ENCODE assay signal across 8 cellular contexts in genomic region chr12:109597795-109598427, GRCh38. TPM values are rescaled to one million over a fixed set of nuclear protein-coding genes. Genes with fewer than 3 reads are reported as not detected.
DNase-seq lines count a peak whose midpoint lies in the region; ATAC-seq and TF ChIP-seq lines count a peak whose summit lies in the region.

No MANE protein-coding gene starts in this region.

- no peak for ATAC-seq in HG02623 (IDR thresholded peaks at IDR 0.05; ENCODE audit: unreplicated experiment)

- no peaks in the 10 kb centered on the region; the same call in 1 of the 2 replicates for H3K36me3 ChIP-seq in BJ (ENCODE audit: control insufficient read depth, insufficient read depth, low read length)

- no peaks in the 10 kb centered on the region for H3K9me3 Mint-ChIP-seq in HFFc6

- peaks cover 5% of the 10 kb centered on the region for H3K27me3 Mint-ChIP-seq in HFFc6 (ENCODE audit: insufficient read depth)

- H3K27me3 ChIP-seq in BJ (ENCODE audit: control insufficient read depth, insufficient read depth, low read length): peaks cover 2% of the 10 kb centered on the region; the same call in 1 of the 2 replicates

- H3K4me1 Mint-ChIP-seq in HFFc6 (ENCODE audit: low read depth): peaks cover 10% of the 10 kb centered on the region

- no peak overlapping the region for H3K27ac Mint-ChIP-seq in HFFc6

- no peaks in the 10 kb centered on the region for H3K36me3 Mint-ChIP-seq in HFFc6 (ENCODE audit: low read depth)

- no peak overlapping the region for H3K4me3 Mint-ChIP-seq in HFFc6

- H3K4me3 ChIP-seq in BJ (ENCODE audit: low read depth, low read length): no peak overlapping the region

- CTCF ChIA-PET in BJ (lab: Yijun Ruan, JAX): interaction anchor here (0.6 to 11.4 kb wide), 37 partner anchors 10 to 278 kb away, joined by 3 to 200 read pairs (median 5); no protein-coding TSS in a partner anchor

- peak; percentile 98 for TF ChIP-seq CTCF in BJ (IDR thresholded peaks at IDR 0.05; ENCODE audit: insufficient read depth, low read depth, low read length)
- TF ChIP-seq CTCF in HFFc6 (IDR thresholded peaks at IDR 0.05): peak; percentile 98

- POLR2A ChIA-PET in BJ (lab: Charles Lee): interaction anchor here (1.2 kb wide), 1 partner anchor 177 kb away, joined by 4 read pairs; no protein-coding TSS in a partner anchor

- DNase-seq in BJ (ENCODE audit: low read depth): no peak
- peak; percentile 73 for DNase-seq in HFFc6
- peak; percentile 19 for DNase-seq in NCI-H446 treated with DMSO at 0.1 percent for 48 hours (lab: John Stamatoyannopoulos, UW)
- DNase-seq in activated CD4-positive, alpha-beta T cell treated with anti-CD3 and anti-CD28 coated beads for 4 hours: peak; percentile 50 to 62
- DNase-seq in cerebellar nuclear complex (lab: John Stamatoyannopoulos, UW): peak; percentile 9 to 64
- DNase-seq in kidney tubule cell (ENCODE audit: low spot score): peak; percentile 83
- DNase-seq in stimulated activated CD4-positive, alpha-beta T cell treated with anti-CD3 and anti-CD28 coated beads, Interleukin-1b, Interleukin-23, amount 100 ng/mL, for 48 hours: peak; percentile 59

RNA-seq across cellular contexts. Expression of gene MVK, which starts 24.3 kb away (rescaled TPM):
- 4.1 and 7.5 TPM in 2 replicates for polyA plus RNA-seq in BJ (2011; rRNA removed)
- polyA minus RNA-seq in BJ (2011; rRNA and poly(A)+ RNA removed): 3.1 and 3.4 TPM in 2 replicates
- 10 to 100 TPM in 1 of 6 experiments, 1 to 10 TPM in 5; 7.1 to 10.4 (median 7.9) TPM for total RNA-seq in HFFc6 (2021; fragmentation: NEBNext Ultra II Directional; extraction: Animal tissue kit (Norgen Biotek cat#: 25700))

RNA-seq across cellular contexts. Expression of gene MMAB, which starts 24.6 kb away (rescaled TPM):
- polyA plus RNA-seq in BJ (2011; rRNA removed): 16.3 and 22.2 TPM in 2 replicates
- polyA minus RNA-seq in BJ (2011; rRNA and poly(A)+ RNA removed): 9.0 and 10.6 TPM in 2 replicates
- 10 to 100 TPM; 12.8 to 23.1 (median 18.7) TPM for total RNA-seq in HFFc6 (2021; fragmentation: NEBNext Ultra II Directional; extraction: Animal tissue kit (Norgen Biotek cat#: 25700))
